ENCODE assay signal across 21 cellular contexts in genomic region chr7:155342313-155342712, GRCh38. TPM values are rescaled to one million over a fixed set of nuclear protein-coding genes. Genes with fewer than 3 reads are reported as not detected.
DNase-seq lines count a peak whose midpoint lies in the region; ATAC-seq and TF ChIP-seq lines count a peak whose summit lies in the region.
"Had no signal": no experiment of that assay in that cellular context is flagged by ENCODE, and none has a peak within 500 bp of the region (broad histone marks: within the 10 kb centered on the region; RNA-seq: fewer than 3 reads in every experiment).

No MANE protein-coding gene starts in this region.

- no peak for TF ChIP-seq POLR2A in prostate gland (IDR thresholded peaks at IDR 0.05)

- peaks cover 4% of the 10 kb centered on the region; the same call in 1 of the 2 replicates for H4K20me1 ChIP-seq in BLaER1

- no peak overlapping the region for H3K9ac ChIP-seq in BLaER1
- H3K9ac ChIP-seq: BLaER1 treated with 17β-estradiol and CSF1 and Interleukin-3, amounts not matched to agents 10 nM and 100 nM had no signal

- no peaks in the 10 kb centered on the region for H3K36me3 ChIP-seq in BLaER1
- no peaks in the 10 kb centered on the region for H3K36me3 ChIP-seq in WERI-Rb-1
- no peaks in the 10 kb centered on the region for H3K36me3 ChIP-seq in left lung
- no peaks in the 10 kb centered on the region for H3K36me3 ChIP-seq in prostate gland
- H3K36me3 ChIP-seq: BLaER1 treated with 17β-estradiol and CSF1 and Interleukin-3, amounts not matched to agents 10 nM and 100 nM; MG63; SJSA1 had no signal

- 0 out of 2 replicates have a peak overlapping the region, but pooled peaks have one; percentile 22 for H3K4me2 ChIP-seq in BLaER1

- intact Hi-C loops in left lung (cut with DNase I), result loop anchor here in 1 of 2 donors (5.0 to 10.0 kb wide), 3 partner anchors 150 to 428 kb away; no protein-coding TSS in a partner anchor
- intact Hi-C loops in prostate gland (cut with DNase I), result loop anchor here (5.0 kb wide), 2 partner anchors 415 to 430 kb away; no protein-coding TSS in a partner anchor

- H3K9me3 ChIP-seq in BLaER1 (no peaks in the 10 kb centered on the region), WERI-Rb-1 (ENCODE audit: severe bottlenecking) (no peaks in the 10 kb centered on the region), left lung (no peaks in the 10 kb centered on the region), prostate gland (no peaks in the 10 kb centered on the region)
- H3K9me3 ChIP-seq: BLaER1 treated with 17β-estradiol and CSF1 and Interleukin-3, amounts not matched to agents 10 nM and 100 nM; MG63; SJSA1 had no signal

- ATAC-seq in left lung, result no peak
- ATAC-seq in GM21737 (IDR thresholded peaks at IDR 0.05; ENCODE audit: unreplicated experiment), result no peak

- DNase-seq in WERI-Rb-1 (peak; percentile 3), left lung (peak; percentile 19 to 25), prostate gland (ENCODE audit: low spot score) (peak; percentile 2), caudate nucleus (lab: John Stamatoyannopoulos, UW) (no peak), UCSD-AML1 (lab: John Stamatoyannopoulos, UW; ENCODE audit: unreplicated experiment) (no peak)
- DNase-seq: CD4-positive, alpha-beta T cell; KBM-7; MG63; NCI-H1105 treated with DMSO at 0.1 percent for 48 hours; NCI-H146; NCI-H1930; NCI-H2107; NCI-H446; NCI-H524 treated with DMSO at 0.1 percent for 48 hours; NCI-H82; Right ventricle myocardium superior; RPMI8226 had no signal

- no peaks in the 10 kb centered on the region for H3K27me3 ChIP-seq in BLaER1
- no peaks in the 10 kb centered on the region for H3K27me3 ChIP-seq in WERI-Rb-1 (ENCODE audit: insufficient read depth, low read depth, severe bottlenecking)
- peaks cover 0 to 54% of the 10 kb centered on the region in 2 donors for H3K27me3 ChIP-seq in left lung
- no peaks in the 10 kb centered on the region for H3K27me3 ChIP-seq in prostate gland (replicated peaks; ENCODE audit: insufficient read depth)
- H3K27me3 ChIP-seq: MG63 had no signal

- TF ChIP-seq CTCF in WERI-Rb-1 (IDR thresholded peaks at IDR 0.05; ENCODE audit: low read depth, low read length), result no peak
- TF ChIP-seq CTCF in left lung (IDR thresholded peaks at IDR 0.05), result no peak
- no peak for TF ChIP-seq CTCF in prostate gland (IDR thresholded peaks at IDR 0.05)

- 76% methylated on average over 10 of the region's 11 CpGs for WGBS in prostate gland

- H3K4me3 ChIP-seq in BLaER1, result no peak overlapping the region
- H3K4me3 ChIP-seq in WERI-Rb-1 (ENCODE audit: low read depth, low read length), result no peak overlapping the region
- H3K4me3 ChIP-seq in left lung, result no peak overlapping the region
- no peak overlapping the region for H3K4me3 ChIP-seq in prostate gland
- H3K4me3 ChIP-seq: BLaER1 treated with 17β-estradiol and CSF1 and Interleukin-3, amounts not matched to agents 10 nM and 100 nM; MG63; SJSA1 had no signal

- H3K4me1 ChIP-seq in BLaER1 (peaks cover 69% of the 10 kb centered on the region), left lung (peaks cover 4 to 12% of the 10 kb centered on the region in 2 donors), prostate gland (replicated peaks) (no peaks in the 10 kb centered on the region)

- H3K27ac ChIP-seq in BLaER1 (no peak overlapping the region), WERI-Rb-1 (no peak overlapping the region), left lung (no peak overlapping the region), prostate gland (no peak overlapping the region), caudate nucleus (ENCODE audit: low read depth, low read length) (no peak overlapping the region)
- H3K27ac ChIP-seq: BLaER1 treated with 17β-estradiol and CSF1 and Interleukin-3, amounts not matched to agents 10 nM and 100 nM; SJSA1 had no signal

RNA-seq across cellular contexts. Expression of gene INSIG1, which starts 44.6 kb away (rescaled TPM):
- total RNA-seq in left lung (100 to 1,000 TPM in 1 of 2 donors, 10 to 100 TPM in 1; 64.9 to 170 TPM), prostate gland (100 to 1,000 TPM in 1 of 2 donors, 10 to 100 TPM in 1; 60.5 to 112 TPM)

Comparison
In these comparisons a context has a peak if more than half of its experiments do, and no peak if none do; other contexts are left out.
1. DNase-seq: peak in WERI-Rb-1 (single experiment), left lung (2 of 2) and prostate gland (single experiment); none in caudate nucleus (0 of 61) and UCSD-AML1 (single experiment).